7 cellular contexts compared by ENCODE assay signal in genomic region chr3:51385621-51386091, GRCh38. TPM values are rescaled to one million over a fixed set of nuclear protein-coding genes. Genes with fewer than 3 reads are reported as not detected.
A peak's percentile ranks its signal among the peaks of the same experiment; 100 is the strongest.
DNase-seq lines count a peak whose midpoint lies in the region; ATAC-seq and TF ChIP-seq lines count a peak whose summit lies in the region.

No MANE protein-coding gene starts in this region.

- no peak for DNase-seq in GM23338 (ENCODE audit: low spot score)
- DNase-seq in T-cell, result peak in 2 of 34 experiments; percentile 10 to 18
- peak in 1 of 2 donors; percentile 30 for DNase-seq in foreskin fibroblast
- no peak for DNase-seq in sigmoid colon
- no peak for DNase-seq in NCI-H146 (lab: John Stamatoyannopoulos, UW)

- no peaks in the 10 kb centered on the region for H3K27me3 ChIP-seq in GM23338 (ENCODE audit: insufficient read depth)
- no peaks in the 10 kb centered on the region for H3K27me3 ChIP-seq in sigmoid colon

- H3K4me1 Mint-ChIP-seq in GM23338, result peaks cover 48% of the 10 kb centered on the region
- peaks cover 52 to 63% (median 53%) of the 10 kb centered on the region in 3 donors for H3K4me1 Mint-ChIP-seq in T-cell

- H3K4me2 ChIP-seq in GM23338, result peak overlapping the region; percentile 99

- peaks cover 46% of the 10 kb centered on the region for H3F3A ChIP-seq in GM23338 (replicated peaks; ENCODE audit: low read depth)

- POLR2A ChIA-PET in T-cell (lab: Charles Lee), result interaction anchor here (0.5 to 1.2 kb wide), 6 partner anchors 10 to 1636 kb away, joined by 3 to 4 read pairs (median 4); partner anchors contain the start of gene DCAF1 (in 1 of the 2)

- peak overlapping the region; percentile 100 for H3K4me3 ChIP-seq in GM23338
- H3K4me3 ChIP-seq in foreskin fibroblast (ENCODE audit: low read depth in 1 of 2, low read length in 2 of 2), result peak overlapping the region; percentile 82 to 96
- peak overlapping the region; percentile 59 to 91 (median 83) for H3K4me3 ChIP-seq in sigmoid colon

- H3K36me3 ChIP-seq in GM23338 (ENCODE audit: insufficient read depth) (peaks cover 23% of the 10 kb centered on the region), sigmoid colon (peaks cover 0 to 20% (median 8%) of the 10 kb centered on the region in 4 donors)

- TF ChIP-seq EP300 in sigmoid colon (IDR thresholded peaks at IDR 0.05), result no peak

- no peak for TF ChIP-seq CTCF in GM23338 (conservative IDR thresholded peaks at IDR 0.05; ENCODE audit: low read depth in 2 of 2)
- TF ChIP-seq CTCF in foreskin fibroblast (IDR thresholded peaks at IDR 0.05; ENCODE audit: low read depth, low read length), result no peak
- no peak for TF ChIP-seq CTCF in sigmoid colon (IDR thresholded peaks at IDR 0.05)

- H3K27me3 Mint-ChIP-seq in GM23338 (ENCODE audit: insufficient read depth, low read depth, poor library complexity), result peaks cover 7% of the 10 kb centered on the region
- no peaks in the 10 kb centered on the region for H3K27me3 Mint-ChIP-seq in T-cell

- H3K4me1 ChIP-seq in GM23338 (ENCODE audit: insufficient read depth) (peaks cover 32% of the 10 kb centered on the region), sigmoid colon (peaks cover 0 to 47% (median 43%) of the 10 kb centered on the region in 4 donors)

- no peak for TF ChIP-seq POLR2A in sigmoid colon (IDR thresholded peaks at IDR 0.05)

- H3K36me3 Mint-ChIP-seq in GM23338 (ENCODE audit: low read depth), result peaks cover 51% of the 10 kb centered on the region
- peaks cover 11% of the 10 kb centered on the region for H3K36me3 Mint-ChIP-seq in T-cell

- H2AFZ ChIP-seq in GM23338, result no peak overlapping the region

- peaks cover 39% of the 10 kb centered on the region for H3K79me2 ChIP-seq in GM23338 (replicated peaks; ENCODE audit: insufficient read depth)

- H3K27ac ChIP-seq in GM23338 (ENCODE audit: low read depth), result peak overlapping the region; percentile 39; the same call in 1 of the 2 replicates
- H3K27ac ChIP-seq in sigmoid colon, result peak overlapping the region; percentile 84 to 96 (median 92)

- no peaks in the 10 kb centered on the region for H3K9me2 ChIP-seq in GM23338 (ENCODE audit: insufficient read depth)

- H3K4me3 Mint-ChIP-seq in GM23338 (peak overlapping the region; percentile 99), T-cell (peak overlapping the region; percentile 98 to 99 (median 99))

- H3K9me3 ChIP-seq in sigmoid colon, result no peaks in the 10 kb centered on the region

- ATAC-seq in GM23338 (no peak; the same call in 2 of the 3 replicates), T-cell (replicated peaks in 1 of 4) (no peak), HG02884 (IDR thresholded peaks at IDR 0.05; ENCODE audit: unreplicated experiment) (no peak), GM18909 (IDR thresholded peaks at IDR 0.05; ENCODE audit: poor library complexity, unreplicated experiment) (no peak)

- intact Hi-C loops in sigmoid colon (cut with DNase I), result loop anchor here (2.0 to 10.0 kb wide), 6 partner anchors 115 to 1061 kb away; partner anchors contain the start of genes C3orf18, DCAF1, DOCK3 and HEMK1

- WGBS in sigmoid colon, 2 donors, result 3 to 4% methylated on average over 18 of the region's 18 CpGs

- H4K20me1 ChIP-seq in GM23338 (replicated peaks; ENCODE audit: insufficient read depth), result peaks cover 32% of the 10 kb centered on the region

- CTCF ChIA-PET in T-cell (lab: Charles Lee), result interaction anchor here (0.6 to 2.7 kb wide), 12 partner anchors 35 to 1182 kb away, joined by 3 to 17 read pairs (median 4); partner anchors contain the start of genes CISH (in 1 of the 2), DCAF1 (in 1 of the 2) and MAPKAPK3 (in 1 of the 2)

- H3K27ac Mint-ChIP-seq in GM23338 (peak overlapping the region; percentile 81), T-cell (peak overlapping the region; percentile 94)

- no peaks in the 10 kb centered on the region for H3K9me3 Mint-ChIP-seq in GM23338
- H3K9me3 Mint-ChIP-seq in T-cell, result no peaks in the 10 kb centered on the region

TF ChIP-seq in GM23338, 12 proteins besides CTCF, POLR2A, EP300 and RAD21:
- TF ChIP-seq EZH2phosphoT487 (IDR thresholded peaks at IDR 0.05; ENCODE audit: unreplicated experiment), result no peak
- no peak for TF ChIP-seq ETS1 (IDR thresholded peaks at IDR 0.05)
- no peak for TF ChIP-seq ZNF331 (CRISPR knock-in tag; IDR thresholded peaks at IDR 0.05; ENCODE audit: low read depth)
- no peak for TF ChIP-seq JUNB (IDR thresholded peaks at IDR 0.05; ENCODE audit: unreplicated experiment)
- TF ChIP-seq NANOG (IDR thresholded peaks at IDR 0.05; ENCODE audit: borderline replicate concordance), result no peak
- TF ChIP-seq EZH2 (IDR thresholded peaks at IDR 0.05; ENCODE audit: low read depth, unreplicated experiment), result no peak
- TF ChIP-seq STAT1 (IDR thresholded peaks at IDR 0.05; ENCODE audit: unreplicated experiment), result no peak
- no peak for TF ChIP-seq ZNF114 (CRISPR knock-in tag; IDR thresholded peaks at IDR 0.05)

RNA-seq across cellular contexts. Expression of gene MANF, which starts 0.6 kb away (rescaled TPM):
- total RNA-seq in GM23338 (2014; rRNA removed; shearing (Covaris generic)), result 70.4 and 92.7 TPM in 2 replicates
- 41.7 and 48.7 TPM in 2 replicates for polyA plus RNA-seq in GM23338 (2016; fragmentation: Nextera tagmentation; extraction: Ambion mirVana)
- total RNA-seq in T-cell, result 10 to 100 TPM; 36.4 to 71.9 (median 56.7) TPM
- total RNA-seq in sigmoid colon, result 10 to 100 TPM; 12.2 to 26.2 (median 20.5) TPM
- polyA plus RNA-seq in sigmoid colon, result 100 to 1,000 TPM in 1 of 3 donors, 10 to 100 TPM in 2; 16.8 to 138 (median 28.2) TPM

RNA-seq across cellular contexts. Expression of gene RBM15B, which starts 5.4 kb away (rescaled TPM):
- total RNA-seq in GM23338 (2014; rRNA removed; shearing (Covaris generic)), result 51.7 and 57.9 TPM in 2 replicates
- polyA plus RNA-seq in GM23338 (2016; fragmentation: Nextera tagmentation; extraction: Ambion mirVana) (15.9 and 16.3 TPM in 2 replicates), sigmoid colon (10 to 100 TPM in 2 of 3 donors, 1 to 10 TPM in 1; 9.6 to 19.5 (median 11.6) TPM)
- total RNA-seq in T-cell (10 to 100 TPM; 29.2 to 41.3 (median 38.4) TPM), sigmoid colon (10 to 100 TPM; 18.9 to 29.5 (median 23.9) TPM)
